In the genomic region with DNA sequence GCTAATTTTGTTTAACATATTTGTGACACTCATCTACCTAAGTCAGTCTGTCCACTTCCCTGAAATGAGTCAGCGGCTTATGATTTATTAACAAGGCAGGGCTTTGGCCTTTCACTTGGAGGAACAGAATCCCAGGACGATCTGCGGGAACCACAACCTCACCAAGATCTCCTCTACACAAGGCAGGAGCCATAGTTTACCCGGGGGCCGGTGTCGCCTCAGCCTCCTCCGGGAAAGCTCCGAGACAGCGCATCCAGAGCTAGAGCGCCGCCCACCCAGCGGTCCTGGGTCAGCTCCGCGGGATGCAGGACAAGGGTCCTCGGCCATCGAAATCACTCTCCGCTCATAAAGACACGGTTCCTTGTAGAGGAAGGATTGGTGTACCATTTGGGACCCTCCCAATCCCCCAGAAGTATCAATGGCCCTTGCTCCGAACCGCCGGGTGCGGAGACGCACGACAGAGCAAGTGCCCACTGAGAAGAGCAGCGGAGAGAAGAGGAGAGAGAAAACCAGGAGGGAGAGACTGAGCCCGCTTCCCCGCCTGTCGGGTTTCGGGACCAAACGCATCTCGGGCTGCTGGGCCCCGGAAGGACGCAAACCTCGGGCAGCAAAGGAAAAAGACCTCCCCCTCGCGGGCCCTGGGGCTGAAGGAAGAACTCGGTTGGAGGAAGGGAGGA, we compare ENCODE assay signal across 8 cellular contexts. TPM values are rescaled to one million over a fixed set of nuclear protein-coding genes. Genes with fewer than 3 reads are reported as not detected.
DNase-seq lines count a peak whose midpoint lies in the region; ATAC-seq, FAIRE-seq and TF ChIP-seq lines count a peak whose summit lies in the region.

No MANE protein-coding gene starts in this region.

- H3K27ac ChIP-seq in endothelial cell of umbilical vein (ENCODE audit: insufficient read depth, low read depth, low read length) (peak overlapping the region; percentile 78), neural progenitor cell (no peak overlapping the region)

- H3K27me3 Mint-ChIP-seq in neural progenitor cell (ENCODE audit: insufficient read depth, low read depth): peaks cover 2% of the 10 kb centered on the region
- H3K27me3 Mint-ChIP-seq in immature natural killer cell (ENCODE audit: low read depth in 3 of 3): peaks cover 6 to 27% (median 16%) of the 10 kb centered on the region in 3 donors

- POLR2A ChIA-PET in endothelial cell of umbilical vein (lab: Charles Lee): interaction anchor here (1.3 kb wide), 1 partner anchor 13 kb away, joined by 3 read pairs; a partner anchor contains a TSS

- H3K27ac Mint-ChIP-seq in neural progenitor cell (no peak overlapping the region), immature natural killer cell (no peak overlapping the region)

- H3K4me1 ChIP-seq in endothelial cell of umbilical vein (ENCODE audit: control insufficient read depth, extremely low read depth, insufficient read depth, low read length) (peaks cover 46% of the 10 kb centered on the region), neural progenitor cell (peaks cover 5% of the 10 kb centered on the region)

- ATAC-seq in GM18505 (IDR thresholded peaks at IDR 0.05; ENCODE audit: unreplicated experiment) (peak; percentile 47), HG02973 (IDR thresholded peaks at IDR 0.05; ENCODE audit: unreplicated experiment) (no peak), HG02763 (IDR thresholded peaks at IDR 0.05; ENCODE audit: unreplicated experiment) (no peak)

- H3K79me2 ChIP-seq in endothelial cell of umbilical vein (ENCODE audit: control insufficient read depth, insufficient read depth, low read length): no peaks in the 10 kb centered on the region
- no peaks in the 10 kb centered on the region for H3K79me2 ChIP-seq in neural progenitor cell (ENCODE audit: low read depth)

- H3K9me1 ChIP-seq in endothelial cell of umbilical vein (replicated peaks; ENCODE audit: control insufficient read depth, extremely low read depth, insufficient read depth, low read length): no peaks in the 10 kb centered on the region

- CTCF ChIA-PET in endothelial cell of umbilical vein (lab: Charles Lee): interaction anchor here (1.4 kb wide), 1 partner anchor 9 kb away, joined by 4 read pairs; no protein-coding TSS in a partner anchor

- FAIRE-seq in HTR-8/SVneo (lab: Jason Lieb, UNC) (peak; percentile 46), endothelial cell of umbilical vein (lab: Jason Lieb, UNC) (no peak)

- H3K9me3 Mint-ChIP-seq in neural progenitor cell (peaks cover 4% of the 10 kb centered on the region), immature natural killer cell (peaks cover 0 to 5% (median 2%) of the 10 kb centered on the region in 6 donors)

- H3K4me3 Mint-ChIP-seq in neural progenitor cell (peak overlapping the region; percentile 73), immature natural killer cell (no peak overlapping the region)

- intact Hi-C loops in endothelial cell of umbilical vein (cut with micrococcal nuclease): loop anchor here (5.0 kb wide), 2 partner anchors 61 to 76 kb away; no protein-coding TSS in a partner anchor

- H3K36me3 ChIP-seq in endothelial cell of umbilical vein (ENCODE audit: control insufficient read depth in 2 of 2, extremely low read depth in 1 of 2, insufficient read depth in 2 of 2, low read length in 2 of 2) (no peaks in the 10 kb centered on the region), neural progenitor cell (no peaks in the 10 kb centered on the region)

- H2AFZ ChIP-seq in endothelial cell of umbilical vein (ENCODE audit: low read depth, low read length) (peak overlapping the region; percentile 86), neural progenitor cell (replicated peaks) (peak overlapping the region; percentile 94)

- DNase-seq in HTR-8/SVneo (ENCODE audit: insufficient read length, low spot score) (peak; percentile 15), endothelial cell of umbilical vein (ENCODE audit: low read depth, low spot score) (peak; percentile 35), neural progenitor cell (ENCODE audit: low spot score) (peak; percentile 54), NCI-H345 treated with DMSO at 0.1 percent for 48 hours (lab: John Stamatoyannopoulos, UW; ENCODE audit: unreplicated experiment) (no peak), immature natural killer cell (no peak)

- peaks cover 25% of the 10 kb centered on the region for H3K4me1 Mint-ChIP-seq in neural progenitor cell
- peaks cover 0 to 9% of the 10 kb centered on the region in 2 donors for H3K4me1 Mint-ChIP-seq in immature natural killer cell

- H3K9me3 ChIP-seq in endothelial cell of umbilical vein (replicated peaks; ENCODE audit: control insufficient read depth, insufficient read depth, low read length): no peaks in the 10 kb centered on the region
- no peaks in the 10 kb centered on the region for H3K9me3 ChIP-seq in neural progenitor cell (ENCODE audit: low read depth)

- H4K20me1 ChIP-seq in endothelial cell of umbilical vein (replicated peaks; ENCODE audit: control insufficient read depth, extremely low read depth, insufficient read depth, low read length): no peaks in the 10 kb centered on the region
- no peaks in the 10 kb centered on the region for H4K20me1 ChIP-seq in neural progenitor cell (ENCODE audit: low read depth)

- TF ChIP-seq POLR2A in GM18505 (IDR thresholded peaks at IDR 0.05; ENCODE audit: borderline replicate concordance, extremely low read depth, insufficient read depth, insufficient read length): no peak
- no peak for TF ChIP-seq POLR2A in endothelial cell of umbilical vein (IDR thresholded peaks at IDR 0.05; ENCODE audit: low read depth, low read length)

- H3K36me3 Mint-ChIP-seq in neural progenitor cell (no peaks in the 10 kb centered on the region), immature natural killer cell (no peaks in the 10 kb centered on the region)

- H3F3A ChIP-seq in neural progenitor cell (ENCODE audit: low read depth): peaks cover 6% of the 10 kb centered on the region

- H3K4me3 ChIP-seq in endothelial cell of umbilical vein (replicated peaks in 1 of 3; ENCODE audit: insufficient read depth in 1 of 3, low read depth in 1 of 3, low read length in 3 of 3): peak overlapping the region; percentile 21 to 43 (median 32)
- peak overlapping the region; percentile 57 for H3K4me3 ChIP-seq in neural progenitor cell

- no peak for TF ChIP-seq CTCF in endothelial cell of umbilical vein (IDR thresholded peaks at IDR 0.05; ENCODE audit: extremely low read depth in 1 of 2, insufficient read depth in 1 of 2, low read depth in 1 of 2, low read length in 2 of 2)
- TF ChIP-seq CTCF in neural progenitor cell (IDR thresholded peaks at IDR 0.05): no peak

- TSS peak; percentile 87 for BruUV-seq in endothelial cell of umbilical vein (replicated peaks; lab: Mats Ljungman, UMichigan)

- H3K9ac ChIP-seq in endothelial cell of umbilical vein (replicated peaks; ENCODE audit: extremely low read depth, insufficient read depth, low read length): peak overlapping the region; percentile 71
- no peak overlapping the region for H3K9ac ChIP-seq in neural progenitor cell

- H3K27me3 ChIP-seq in endothelial cell of umbilical vein (ENCODE audit: control insufficient read depth in 2 of 2, insufficient read depth in 2 of 2, low read length in 2 of 2) (no peaks in the 10 kb centered on the region), neural progenitor cell (peaks cover 23% of the 10 kb centered on the region)

- dilution Hi-C loops in endothelial cell of umbilical vein (cut with MboI; ENCODE audit: extremely low pct_ligation_motif_present, low sequenced_read_pairs): no loop called here

- H3K4me2 ChIP-seq in endothelial cell of umbilical vein (ENCODE audit: insufficient read depth, low read length): peak overlapping the region; percentile 92
- peak overlapping the region; percentile 82 for H3K4me2 ChIP-seq in neural progenitor cell

TF ChIP-seq in endothelial cell of umbilical vein, 7 proteins besides CTCF, POLR2A, EP300 and RAD21:
- TF ChIP-seq, protein P1, sequence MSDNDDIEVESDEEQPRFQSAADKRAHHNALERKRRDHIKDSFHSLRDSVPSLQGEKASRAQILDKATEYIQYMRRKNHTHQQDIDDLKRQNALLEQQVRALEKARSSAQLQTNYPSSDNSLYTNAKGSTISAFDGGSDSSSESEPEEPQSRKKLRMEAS (IDR thresholded peaks at IDR 0.05; ENCODE audit: insufficient read depth, insufficient read length): no peak
- TF ChIP-seq JUN (IDR thresholded peaks at IDR 0.05; ENCODE audit: borderline replicate concordance, insufficient read depth, insufficient read length, low read depth) (no peak), EZH2 (IDR thresholded peaks at IDR 0.05; ENCODE audit: borderline replicate concordance, low read depth, low read length, severe bottlenecking) (no peak), POLR2AphosphoS5 (IDR thresholded peaks at IDR 0.05; ENCODE audit: insufficient read depth, low read depth, low read length) (no peak), MYC (IDR thresholded peaks at IDR 0.05; ENCODE audit: low read depth, low read length) (no peak), FOS (IDR thresholded peaks at IDR 0.05; ENCODE audit: borderline replicate concordance, insufficient read depth, low read length) (no peak), GATA2 (IDR thresholded peaks at IDR 0.05; ENCODE audit: insufficient read depth, insufficient read length, low read depth, low read length) (no peak)

RNA-seq across cellular contexts. Expression of a gene that starts 13.1 kb away (rescaled TPM):
- total RNA-seq in endothelial cell of umbilical vein (118 and 138 TPM in 2 replicates), neural progenitor cell (ENCODE audit: low replicate concordance) (30.3 and 54.4 TPM in 2 replicates)
- polyA plus RNA-seq in endothelial cell of umbilical vein (37.8 and 46.3 TPM in 2 replicates), immature natural killer cell (1 to 10 TPM in 2 of 3 donors, under 1 TPM in 1; 0.72 to 4.9 (median 2.8) TPM)
- 70.8 and 74.0 TPM in 2 replicates for polyA plus RNA-seq in endothelial cell of umbilical vein (2011; cell fraction: cytosol; rRNA removed)
- polyA plus RNA-seq in endothelial cell of umbilical vein (2011; cell fraction: nucleus; rRNA removed): 98.9 and 116 TPM in 2 replicates
- polyA plus RNA-seq in endothelial cell of umbilical vein (2012): 90.5 and 105 TPM in 2 replicates
- polyA minus RNA-seq in endothelial cell of umbilical vein: 125 and 146 TPM in 2 replicates
- polyA minus RNA-seq in endothelial cell of umbilical vein (2011; cell fraction: cytosol; rRNA and poly(A)+ RNA removed): 12.1 TPM
- polyA minus RNA-seq in endothelial cell of umbilical vein (2011; cell fraction: nucleus; rRNA and poly(A)+ RNA removed): 192 and 259 TPM in 2 replicates

Comparison
In these comparisons a context has a peak if more than half of its experiments do, and no peak if none do; other contexts are left out.
1. DNase-seq: peak in HTR-8/SVneo (single experiment), endothelial cell of umbilical vein (single experiment) and neural progenitor cell (single experiment); none in NCI-H345 treated with DMSO at 0.1 percent for 48 hours (single experiment) and immature natural killer cell (0 of 3).